Comparison of ENCODE assay signal across 17 cellular contexts in the genomic region with DNA sequence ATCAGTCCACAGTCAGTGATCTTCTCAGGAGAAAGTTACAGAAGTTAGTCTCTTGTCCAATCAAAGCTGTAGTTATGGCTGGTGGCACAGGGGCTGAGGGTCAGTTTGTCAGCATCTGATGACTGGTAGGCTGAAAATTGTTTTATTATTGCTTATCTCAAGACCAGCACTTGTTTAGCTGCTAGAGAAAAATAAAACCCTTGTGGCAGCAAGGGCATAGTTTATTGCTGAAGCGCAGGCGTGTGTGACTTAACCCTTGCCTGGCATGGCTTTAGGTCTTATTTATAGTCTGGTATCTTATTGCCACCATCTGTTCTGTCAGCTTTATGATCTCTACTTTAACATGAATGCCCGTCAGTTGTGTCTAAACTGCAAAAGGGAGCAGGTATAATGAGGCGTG.
DNase-seq lines count a peak whose midpoint lies in the region; ATAC-seq and TF ChIP-seq lines count a peak whose summit lies in the region.
"Had no signal": no experiment of that assay in that cellular context is flagged by ENCODE, and none has a peak within 500 bp of the region (broad histone marks: within the 10 kb centered on the region; RNA-seq: fewer than 3 reads in every experiment).

No MANE protein-coding gene starts in this region.

- H3K27me3 ChIP-seq in transverse colon, result no peaks in the 10 kb centered on the region

- in situ Hi-C loops in transverse colon (cut with MboI; ENCODE audit: low pct_ligation_motif_present in 1 of 4, low pct_unique_long_range_greater_than_20kb in 1 of 4, low sequenced_read_pairs in 3 of 4), result no loop called here

- H3K4me1 ChIP-seq in transverse colon, result peaks cover 0 to 42% (median 32%) of the 10 kb centered on the region in 4 donors
- H3K4me1 ChIP-seq: Caco-2 had no signal

- H3K4me3 ChIP-seq in fibroblast of villous mesenchyme (ENCODE audit: low read depth, low read length) (no peak overlapping the region), transverse colon (no peak overlapping the region)
- H3K4me3 ChIP-seq: PC-9 had no signal

- no peak for TF ChIP-seq POLR2A in transverse colon (IDR thresholded peaks at IDR 0.05)

- no peaks in the 10 kb centered on the region for H3K36me3 ChIP-seq in transverse colon

- no peak for ATAC-seq in GM21360 (IDR thresholded peaks at IDR 0.05; ENCODE audit: unreplicated experiment)

- DNase-seq in M059J (ENCODE audit: low read depth), result peak; percentile 34
- peak; percentile 75 for DNase-seq in NCI-H82 (lab: John Stamatoyannopoulos, UW)
- peak; percentile 74 for DNase-seq in fibroblast of villous mesenchyme (ENCODE audit: low read depth)
- peak; percentile 45 for DNase-seq in transverse colon
- DNase-seq in COLO668 (lab: John Stamatoyannopoulos, UW; ENCODE audit: unreplicated experiment), result no peak
- DNase-seq in activated T-cell treated with anti-CD3 and anti-CD28 coated beads, Interleukin-2, amount 50 U/mL, for 48 hours, result no peak
- DNase-seq: Caco-2, DMS53, NCI-H1048, NCI-H146, NCI-H2107, NCI-H345, NCI-H748 treated with DMSO at 0.1 percent for 48 hours, PC-9, SW 1271 had no signal

- 42 to 49% methylated on average over 2 to 4 of the region's 4 CpGs for WGBS in transverse colon (ENCODE audit: low coverage in 1 of 2), 2 donors

- TF ChIP-seq CTCF in fibroblast of villous mesenchyme (IDR thresholded peaks at IDR 0.05; ENCODE audit: insufficient read depth, low read depth, low read length) (no peak), transverse colon (IDR thresholded peaks at IDR 0.05) (no peak)

- peak overlapping the region in 3 of 4 donors; percentile 7 to 59 (median 54) for H3K27ac ChIP-seq in transverse colon
- H3K27ac ChIP-seq: KMS-11, PC-9 had no signal

- intact Hi-C loops in transverse colon (cut with DNase I; ENCODE audit: low total_unique reads), result no loop called here

- H3K9me3 ChIP-seq in transverse colon, result no peaks in the 10 kb centered on the region
- H3K9me3 ChIP-seq: Caco-2 had no signal

- no peak for TF ChIP-seq EP300 in transverse colon (IDR thresholded peaks at IDR 0.05; ENCODE audit: low read depth)

Comparison
In these comparisons a context has a peak if more than half of its experiments do, and no peak if none do; other contexts are left out.
1. DNase-seq: peak in M059J (single experiment), NCI-H82 (single experiment), fibroblast of villous mesenchyme (single experiment) and transverse colon (single experiment); none in COLO668 (single experiment) and activated T-cell treated with anti-CD3 and anti-CD28 coated beads, Interleukin-2, amount 50 U/mL, for 48 hours (0 of 2).